In the genomic region with DNA sequence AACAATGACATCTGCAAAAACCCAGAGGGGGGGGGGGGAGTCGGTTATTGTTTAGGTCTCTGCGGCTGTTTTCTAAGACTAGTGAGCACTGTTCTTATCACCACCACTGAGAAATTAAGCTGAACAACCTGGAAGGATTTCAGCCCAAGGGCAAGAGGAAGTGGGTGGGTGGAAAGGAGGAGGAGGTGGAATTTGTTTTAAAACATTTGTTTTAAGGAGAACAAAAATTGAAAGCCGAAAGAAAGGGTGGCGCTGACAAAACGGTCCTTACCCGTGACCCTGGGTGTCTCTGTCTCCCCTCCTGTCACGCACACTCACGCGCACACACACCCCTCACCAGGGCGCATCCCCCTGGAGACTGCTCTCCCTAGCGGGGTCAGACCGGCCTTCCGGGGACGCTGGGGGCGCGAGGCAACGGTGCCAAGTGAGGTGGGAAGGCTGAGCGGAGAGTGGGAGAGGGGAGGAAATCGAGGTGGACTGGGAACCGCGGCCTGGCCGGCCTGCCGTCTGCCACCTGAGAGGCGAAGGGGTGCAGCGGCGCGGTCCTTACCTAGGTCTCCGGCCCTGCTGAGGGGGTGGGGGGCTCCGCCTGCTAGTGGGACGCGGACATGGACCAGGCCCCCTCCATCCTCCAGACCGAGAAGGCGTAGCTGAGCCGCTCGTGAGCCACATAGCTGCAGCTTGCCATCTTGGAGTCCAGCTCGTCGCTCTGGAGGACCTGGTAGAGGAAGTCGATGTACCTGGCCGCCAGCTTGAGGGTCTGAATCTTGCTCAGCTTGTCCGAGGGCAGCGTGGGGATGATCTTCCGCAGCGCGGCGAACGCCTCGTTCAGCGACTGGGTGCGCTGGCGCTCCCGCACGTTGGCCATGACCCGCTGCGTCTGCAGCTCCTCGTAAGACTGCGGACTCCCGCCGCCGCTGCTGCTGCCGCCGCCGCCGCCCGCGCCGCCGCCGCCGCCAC, we compare ENCODE assay signal across 8 cellular contexts.
DNase-seq lines count a peak whose midpoint lies in the region; ATAC-seq and TF ChIP-seq lines count a peak whose summit lies in the region.

No MANE protein-coding gene starts in this region.

- peak overlapping the region in 1 of 2 donors; percentile 39 for H3K9ac ChIP-seq in mucosa of rectum (ENCODE audit: low read depth in 1 of 2, low read length in 2 of 2)

- H3K27ac ChIP-seq in coronary artery, result peak overlapping the region; percentile 51 to 80
- H3K27ac ChIP-seq in mucosa of rectum (ENCODE audit: low read depth in 2 of 2, low read length in 2 of 2), result no peak overlapping the region

- ATAC-seq in GM19395 (IDR thresholded peaks at IDR 0.05; ENCODE audit: unreplicated experiment) (peak; percentile 33), HG02973 (IDR thresholded peaks at IDR 0.05; ENCODE audit: unreplicated experiment) (no peak), HG03095 (IDR thresholded peaks at IDR 0.05; ENCODE audit: unreplicated experiment) (no peak)

- H3K4me3 ChIP-seq in coronary artery (peak overlapping the region; percentile 83), mucosa of rectum (ENCODE audit: low read length in 2 of 2) (peak overlapping the region; percentile 68 to 71)

- TF ChIP-seq CTCF in coronary artery (IDR thresholded peaks at IDR 0.05), result no peak

- no peaks in the 10 kb centered on the region for H3K36me3 ChIP-seq in mucosa of rectum (ENCODE audit: control insufficient read depth in 2 of 2, insufficient read depth in 2 of 2, low read length in 2 of 2)

- peaks cover 30 to 33% of the 10 kb centered on the region in 2 donors for H3K27me3 ChIP-seq in mucosa of rectum (ENCODE audit: control insufficient read depth in 2 of 2, insufficient read depth in 2 of 2, low read length in 2 of 2)

- H3K9me3 ChIP-seq in mucosa of rectum (ENCODE audit: control insufficient read depth in 2 of 2, low read length in 2 of 2), result no peaks in the 10 kb centered on the region

- no peaks in the 10 kb centered on the region for H3K4me1 ChIP-seq in mucosa of rectum (ENCODE audit: control insufficient read depth in 2 of 2, insufficient read depth in 2 of 2, low read length in 2 of 2)

- peak; percentile 39 for DNase-seq in AG08396 (ENCODE audit: low spot score)
- peak; percentile 51 for DNase-seq in NCI-H345 treated with DMSO at 0.1 percent for 48 hours (lab: John Stamatoyannopoulos, UW; ENCODE audit: unreplicated experiment)
- no peak for DNase-seq in coronary artery (ENCODE audit: low spot score)
- DNase-seq in stimulated activated CD4-positive, alpha-beta T cell treated with anti-CD3 and anti-CD28 coated beads, Interleukin-12 subunit alpha, Interleukin-12 subunit beta, amount 100 ng/mL, for 4 hours, result no peak

Comparison
In these comparisons a context has a peak if more than half of its experiments do, and no peak if none do; other contexts are left out.
1. DNase-seq: peak in AG08396 (single experiment) and NCI-H345 treated with DMSO at 0.1 percent for 48 hours (single experiment); none in coronary artery (single experiment) and stimulated activated CD4-positive, alpha-beta T cell treated with anti-CD3 and anti-CD28 coated beads, Interleukin-12 subunit alpha, Interleukin-12 subunit beta, amount 100 ng/mL, for 4 hours (single experiment).
2. H3K27ac ChIP-seq: peak in coronary artery (2 of 2); none in mucosa of rectum (0 of 2).